9 cellular contexts compared by ENCODE assay signal in the genomic region with DNA sequence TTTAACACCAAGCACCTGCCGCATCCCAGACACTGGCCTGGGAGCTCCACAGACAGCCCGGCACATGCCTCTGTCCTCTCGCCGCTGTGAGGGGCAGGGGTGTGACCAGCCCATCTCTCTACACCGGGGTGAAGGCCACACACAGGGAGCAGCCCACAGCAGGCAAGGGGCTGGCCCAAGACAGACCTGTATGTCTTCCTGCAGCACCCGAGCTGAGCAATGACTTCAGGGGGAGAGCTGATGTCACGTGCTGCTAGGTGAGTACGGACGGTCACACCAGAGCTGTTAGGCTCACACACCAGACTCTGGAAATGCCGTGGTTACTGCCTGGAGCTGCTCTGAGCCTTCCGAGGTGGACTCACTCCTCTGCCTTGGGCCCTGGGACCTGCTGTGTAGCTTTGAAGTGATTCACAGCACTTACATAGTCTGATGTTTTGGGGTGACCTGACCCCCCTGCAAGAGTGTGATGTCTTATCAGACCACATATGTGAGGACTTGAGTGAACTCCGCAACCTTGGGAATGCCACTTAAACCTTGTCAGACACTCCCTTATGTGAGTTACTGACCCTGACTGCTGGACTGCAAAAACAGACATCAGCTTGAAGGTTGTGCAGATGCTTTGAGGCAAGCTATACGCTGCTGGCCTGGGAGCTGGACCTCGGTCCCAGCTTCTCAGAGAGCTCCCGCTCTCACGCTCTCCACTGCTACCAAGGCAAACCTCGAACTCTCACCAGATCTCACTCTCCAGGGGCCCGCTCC. TPM values are rescaled to one million over a fixed set of nuclear protein-coding genes. Genes with fewer than 3 reads are reported as not detected.
A peak's percentile ranks its signal among the peaks of the same experiment; 100 is the strongest.
DNase-seq lines count a peak whose midpoint lies in the region; ATAC-seq, FAIRE-seq and TF ChIP-seq lines count a peak whose summit lies in the region.
"Had no signal": no experiment of that assay in that cellular context is flagged by ENCODE, and none has a peak within 500 bp of the region (broad histone marks: within the 10 kb centered on the region; RNA-seq: fewer than 3 reads in every experiment).

No MANE protein-coding gene starts in this region.

- H3K27ac ChIP-seq in DND-41 (ENCODE audit: low read length) (peak overlapping the region; percentile 80), KOPT-K1 (ENCODE audit: low read depth, low read length, poor library complexity, severe bottlenecking) (peak overlapping the region; percentile 87), astrocyte (ENCODE audit: low read depth, low read length) (no peak overlapping the region)

- no peaks in the 10 kb centered on the region for H3K27me3 ChIP-seq in DND-41 (ENCODE audit: insufficient read depth, low read length, poor library complexity)
- no peaks in the 10 kb centered on the region for H3K27me3 ChIP-seq in astrocyte (ENCODE audit: insufficient read depth, low read length)

- H3K4me1 ChIP-seq in DND-41 (ENCODE audit: insufficient read depth, low read length) (peaks cover 54% of the 10 kb centered on the region), astrocyte (ENCODE audit: insufficient read depth, low read length) (peaks cover 36% of the 10 kb centered on the region)

- H3K9ac ChIP-seq in DND-41 (ENCODE audit: low read depth, low read length) (peak overlapping the region; percentile 95), astrocyte (ENCODE audit: low read length) (no peak overlapping the region)

- H3K4me3 Mint-ChIP-seq in astrocyte (ENCODE audit: unreplicated experiment), result peak overlapping the region; percentile 81
- peak overlapping the region; percentile 38 to 97 (median 78) for H3K4me3 Mint-ChIP-seq in naive B cell

- H3K4me1 Mint-ChIP-seq in astrocyte (ENCODE audit: low read depth, unreplicated experiment) (peaks cover 24% of the 10 kb centered on the region), naive B cell (peaks cover 23 to 36% (median 27%) of the 10 kb centered on the region in 3 donors)

- H3K4me2 ChIP-seq in DND-41 (ENCODE audit: insufficient read depth, low read length), result peak overlapping the region; percentile 75
- peak overlapping the region; percentile 82 for H3K4me2 ChIP-seq in astrocyte (ENCODE audit: low read length)

- peaks cover 58% of the 10 kb centered on the region for H3K36me3 ChIP-seq in DND-41 (ENCODE audit: insufficient read depth, low read length)
- H3K36me3 ChIP-seq in KOPT-K1 (ENCODE audit: insufficient read depth, low read length), result peaks cover 61% of the 10 kb centered on the region
- H3K36me3 ChIP-seq in astrocyte (ENCODE audit: insufficient read depth, low read length), result no peaks in the 10 kb centered on the region

- H3K79me2 ChIP-seq in DND-41 (ENCODE audit: insufficient read depth, low read length) (peaks cover 82% of the 10 kb centered on the region), astrocyte (ENCODE audit: insufficient read depth, low read length) (peaks cover 52% of the 10 kb centered on the region)

- H3K27ac Mint-ChIP-seq in astrocyte (ENCODE audit: unreplicated experiment), result peak overlapping the region; percentile 81
- H3K27ac Mint-ChIP-seq in naive B cell, result peak overlapping the region in 1 of 6 donors; percentile 51

- H4K20me1 ChIP-seq in DND-41 (ENCODE audit: insufficient read depth, low read length) (peaks cover 64% of the 10 kb centered on the region), astrocyte (ENCODE audit: insufficient read depth, low read length) (peaks cover 57% of the 10 kb centered on the region)

- ATAC-seq in DND-41 (ENCODE audit: insufficient read depth, low read depth) (no peak), naive B cell (ENCODE audit: low read depth in 2 of 2) (no peak), GM19023 (IDR thresholded peaks at IDR 0.05; ENCODE audit: unreplicated experiment) (no peak), GM19395 (IDR thresholded peaks at IDR 0.05; ENCODE audit: unreplicated experiment) (no peak)

- H2AFZ ChIP-seq in DND-41 (ENCODE audit: low read depth, low read length), result no peak overlapping the region
- H2AFZ ChIP-seq in astrocyte (ENCODE audit: low read depth, low read length), result no peak overlapping the region

- H3K9me3 Mint-ChIP-seq in astrocyte (ENCODE audit: unreplicated experiment), result no peaks in the 10 kb centered on the region
- H3K9me3 Mint-ChIP-seq in naive B cell, result no peaks in the 10 kb centered on the region

- peak overlapping the region in 1 of 2 experiments; percentile 81; a peak in 3 of 4 replicates for H3K4me3 ChIP-seq in DND-41 (ENCODE audit: low read depth in 1 of 2, low read length in 2 of 2)
- no peak overlapping the region for H3K4me3 ChIP-seq in astrocyte (ENCODE audit: insufficient read depth, low read depth, low read length)

- no peak for FAIRE-seq in astrocyte (lab: Jason Lieb, UNC)

- DNase-seq in DND-41 (no peak), astrocyte (ENCODE audit: low read depth) (no peak), naive B cell (no peak), NCI-H146 (lab: John Stamatoyannopoulos, UW) (no peak), DMS153 treated with DMSO at 0.1 percent for 48 hours (lab: John Stamatoyannopoulos, UW; ENCODE audit: unreplicated experiment) (no peak)
- DNase-seq: NCI-H1417 had no signal

- H3K9me3 ChIP-seq in DND-41 (ENCODE audit: insufficient read depth, low read length, severe bottlenecking) (no peaks in the 10 kb centered on the region), KOPT-K1 (ENCODE audit: insufficient read depth, low read length, poor library complexity, severe bottlenecking) (no peaks in the 10 kb centered on the region), astrocyte (ENCODE audit: insufficient read depth, low read depth, low read length) (no peaks in the 10 kb centered on the region)

- TF ChIP-seq CTCF in DND-41 (IDR thresholded peaks at IDR 0.05; ENCODE audit: borderline replicate concordance, extremely low read depth, low read length, poor library complexity, severe bottlenecking) (no peak), astrocyte (IDR thresholded peaks at IDR 0.05; ENCODE audit: insufficient read depth, low read depth, low read length) (no peak)

- H3K36me3 Mint-ChIP-seq in astrocyte (ENCODE audit: low read depth, unreplicated experiment) (peaks cover 7% of the 10 kb centered on the region), naive B cell (no peaks in the 10 kb centered on the region)

- H3K27me3 Mint-ChIP-seq in astrocyte (ENCODE audit: low read depth, unreplicated experiment) (no peaks in the 10 kb centered on the region), naive B cell (no peaks in the 10 kb centered on the region)

RNA-seq across cellular contexts. Expression of a gene that starts 1.8 kb away (rescaled TPM):
- total RNA-seq in astrocyte, result 2.3 and 5.2 TPM in 2 replicates
- 1 to 10 TPM; 2.9 to 7.5 (median 5.7) TPM for polyA plus RNA-seq in naive B cell (ENCODE audit: low read depth in 6 of 6)

RNA-seq across cellular contexts. Expression of a gene that starts 2.1 kb away (rescaled TPM):
- 41.7 and 42.0 TPM in 2 replicates for total RNA-seq in astrocyte
- 10 to 100 TPM in 1 of 6 donors, 1 to 10 TPM in 5; 4.8 to 10.5 (median 6.7) TPM for polyA plus RNA-seq in naive B cell (ENCODE audit: low read depth in 6 of 6)
